8 cellular contexts compared by ENCODE assay signal in the genomic region with DNA sequence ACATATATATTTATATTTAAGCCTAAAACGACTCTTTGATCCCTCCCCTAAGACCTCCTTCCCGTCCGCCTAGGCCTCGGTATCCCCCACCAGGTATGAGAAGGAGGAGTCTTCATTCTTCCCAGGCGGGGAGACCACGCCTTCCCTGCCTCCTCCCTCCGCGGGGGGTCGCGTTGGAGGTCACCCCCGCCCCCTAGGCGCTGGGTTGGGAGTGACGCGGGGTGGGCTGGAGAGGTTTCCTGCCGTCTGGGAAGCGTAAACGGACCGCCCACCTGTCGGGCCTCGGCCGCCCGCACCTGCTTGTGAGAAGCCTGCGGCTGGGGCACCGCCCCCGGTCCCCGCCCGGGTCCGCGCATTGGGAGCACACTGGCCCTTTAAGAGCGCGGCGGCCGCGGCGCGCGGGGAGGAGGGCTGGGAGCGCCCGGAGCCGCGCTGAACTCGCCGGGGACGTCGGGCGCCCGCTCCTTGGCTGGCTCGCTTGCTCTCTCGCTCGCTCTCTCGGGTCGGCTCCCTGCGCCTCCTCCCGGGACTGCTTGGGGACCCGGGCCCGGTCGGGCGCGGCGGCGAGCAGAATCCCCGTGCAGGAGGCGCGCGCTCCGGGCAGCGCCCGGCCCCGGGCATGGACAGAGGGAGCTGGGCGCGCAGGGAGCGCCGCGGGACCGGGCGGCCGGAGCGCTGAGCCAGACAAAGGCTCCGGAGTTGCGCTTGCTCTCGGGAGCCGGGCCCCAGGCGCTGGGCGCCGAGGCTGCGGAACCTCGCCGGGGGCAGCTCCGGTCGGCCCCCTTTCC. TPM values are rescaled to one million over a fixed set of nuclear protein-coding genes. Genes with fewer than 3 reads are reported as not detected.
DNase-seq lines count a peak whose midpoint lies in the region; ATAC-seq, FAIRE-seq and TF ChIP-seq lines count a peak whose summit lies in the region.

A gene (plus strand): TSS at position 404 of the 788 bp plus-strand sequence. CDS start 597 bp downstream, outside the sequence.

- TF ChIP-seq POLR2A in heart left ventricle (IDR thresholded peaks at IDR 0.05) (peak in 1 of 2 donors; percentile 69), upper lobe of left lung (IDR thresholded peaks at IDR 0.05) (peak in 2 of 4 donors; percentile 21 to 76)

- DNase-seq in Ammon's horn (ENCODE audit: low spot score) (peak; percentile 44), GM19239 (ENCODE audit: insufficient read length, low spot score) (no peak), SK-N-MC (ENCODE audit: low read depth, low spot score) (no peak), heart left ventricle (peak; percentile 73 to 88 (median 78)), trophoblast cell (peak; percentile 92), upper lobe of left lung (peak; percentile 94 to 97)
- peak; percentile 80 for DNase-seq in activated naive CD8-positive, alpha-beta T cell treated with anti-CD3 and anti-CD28 coated beads, Interleukin-2, amount 10 ng/mL, durations not matched to agents 7 days and 5 days

- H4K8ac ChIP-seq in trophoblast cell (ENCODE audit: low read depth, low read length): peak within 1 kb of the TSS; percentile 79

- peak within 1 kb of the TSS; percentile 79 for H3K4me3 ChIP-seq in SK-N-MC
- peak within 1 kb of the TSS; percentile 60 to 96 (median 88) for H3K4me3 ChIP-seq in heart left ventricle
- peak within 1 kb of the TSS; percentile 77 for H3K4me3 ChIP-seq in trophoblast cell (ENCODE audit: low read depth, low read length)
- peak within 1 kb of the TSS; percentile 55 to 77 (median 72) for H3K4me3 ChIP-seq in upper lobe of left lung

- no peak within 1 kb of the TSS for H3K23ac ChIP-seq in trophoblast cell (ENCODE audit: low read length)

- H2BK120ac ChIP-seq in trophoblast cell (ENCODE audit: insufficient read depth, low read length, poor library complexity): peak within 1 kb of the TSS; percentile 82

- H3K4ac ChIP-seq in trophoblast cell (ENCODE audit: low read depth, low read length): peak within 1 kb of the TSS; percentile 77

- peak within 1 kb of the TSS; percentile 83 to 94 (median 88) for H3K4me3 Mint-ChIP-seq in IgD-negative memory B cell
- peak within 1 kb of the TSS; percentile 89 for H3K4me3 Mint-ChIP-seq in activated naive CD8-positive, alpha-beta T cell treated with anti-CD3 and anti-CD28 coated beads, Interleukin-2, amount 10 ng/mL, durations not matched to agents 7 days and 5 days

- no peaks in the 10 kb centered on the region for H3K9me3 ChIP-seq in SK-N-MC (ENCODE audit: low read depth, low read length)
- H3K9me3 ChIP-seq in heart left ventricle: no peaks in the 10 kb centered on the region
- no peaks in the 10 kb centered on the region for H3K9me3 ChIP-seq in trophoblast cell (ENCODE audit: insufficient read depth, low read depth, low read length)
- H3K9me3 ChIP-seq in upper lobe of left lung: no peaks in the 10 kb centered on the region

- H3K9me3 Mint-ChIP-seq in IgD-negative memory B cell: no peaks in the 10 kb centered on the region
- H3K9me3 Mint-ChIP-seq in activated naive CD8-positive, alpha-beta T cell treated with anti-CD3 and anti-CD28 coated beads, Interleukin-2, amount 10 ng/mL, durations not matched to agents 7 days and 5 days: no peaks in the 10 kb centered on the region

- peak within 1 kb of the TSS; percentile 17 for H2BK12ac ChIP-seq in trophoblast cell (ENCODE audit: low read length)

- H3K27ac Mint-ChIP-seq in IgD-negative memory B cell: peak within 1 kb of the TSS in 1 of 3 donors; percentile 27
- peak within 1 kb of the TSS; percentile 79 for H3K27ac Mint-ChIP-seq in activated naive CD8-positive, alpha-beta T cell treated with anti-CD3 and anti-CD28 coated beads, Interleukin-2, amount 10 ng/mL, durations not matched to agents 7 days and 5 days

- peak; percentile 74 for ATAC-seq in activated naive CD8-positive, alpha-beta T cell treated with anti-CD3 and anti-CD28 coated beads, Interleukin-2, amount 10 ng/mL, durations not matched to agents 7 days and 5 days (ENCODE audit: low read depth)
- ATAC-seq in heart left ventricle: peak; percentile 32 to 67 (median 56)
- ATAC-seq in upper lobe of left lung (ENCODE audit: low FRiP score in 2 of 2): peak; percentile 75 to 80

- TF ChIP-seq EP300 in upper lobe of left lung (IDR thresholded peaks at IDR 0.05): no peak

- H3K4me1 Mint-ChIP-seq in IgD-negative memory B cell: peaks cover 8 to 17% (median 10%) of the 10 kb centered on the region in 3 donors
- H3K4me1 Mint-ChIP-seq in activated naive CD8-positive, alpha-beta T cell treated with anti-CD3 and anti-CD28 coated beads, Interleukin-2, amount 10 ng/mL, durations not matched to agents 7 days and 5 days: peaks cover 13% of the 10 kb centered on the region

- H3K27me3 ChIP-seq in heart left ventricle (peaks cover 0 to 25% (median 0%) of the 10 kb centered on the region in 9 donors), trophoblast cell (ENCODE audit: insufficient read depth, low read length) (no peaks in the 10 kb centered on the region), upper lobe of left lung (peaks cover 0 to 3% (median 0%) of the 10 kb centered on the region in 4 donors)

- H3K36me3 Mint-ChIP-seq in IgD-negative memory B cell: no peaks in the 10 kb centered on the region
- H3K36me3 Mint-ChIP-seq in activated naive CD8-positive, alpha-beta T cell treated with anti-CD3 and anti-CD28 coated beads, Interleukin-2, amount 10 ng/mL, durations not matched to agents 7 days and 5 days: peaks cover 3% of the 10 kb centered on the region

- peak within 1 kb of the TSS; percentile 62 for H4K91ac ChIP-seq in trophoblast cell (ENCODE audit: low read depth, low read length)

- intact Hi-C loops in heart left ventricle (cut with DNase I): loop anchor here in 5 of 10 donors (5.0 to 10.0 kb wide), 7 partner anchors 57 to 459 kb away; a partner anchor contains a TSS

- H2AK5ac ChIP-seq in trophoblast cell (ENCODE audit: low read length): peak within 1 kb of the TSS; percentile 43

- peaks cover 19% of the 10 kb centered on the region for H3K79me1 ChIP-seq in trophoblast cell (ENCODE audit: low read length)

- H3K36me3 ChIP-seq in SK-N-MC (ENCODE audit: insufficient read depth, low read length): no peaks in the 10 kb centered on the region
- peaks cover 0 to 8% (median 0%) of the 10 kb centered on the region in 9 donors for H3K36me3 ChIP-seq in heart left ventricle
- no peaks in the 10 kb centered on the region for H3K36me3 ChIP-seq in trophoblast cell (ENCODE audit: control insufficient read depth in 1 of 2, insufficient read depth in 2 of 2, low read length in 2 of 2)
- no peaks in the 10 kb centered on the region for H3K36me3 ChIP-seq in upper lobe of left lung

- H3K14ac ChIP-seq in trophoblast cell (ENCODE audit: low read length): peak within 1 kb of the TSS; percentile 45

- H3K27ac ChIP-seq in SK-N-MC (no peak within 1 kb of the TSS), heart left ventricle (peak within 1 kb of the TSS; percentile 75 to 99 (median 95)), trophoblast cell (ENCODE audit: low read depth, low read length) (peak within 1 kb of the TSS; percentile 15), upper lobe of left lung (peak within 1 kb of the TSS; percentile 61 to 85 (median 76))

- peak; percentile 40 for FAIRE-seq in GM19239 (lab: Jason Lieb, UNC)

- H2BK5ac ChIP-seq in trophoblast cell (ENCODE audit: low read depth, low read length, poor library complexity): peak within 1 kb of the TSS; percentile 19

- peak within 1 kb of the TSS; percentile 27 for H4K12ac ChIP-seq in trophoblast cell (ENCODE audit: low read depth, low read length)

- no peak for TF ChIP-seq CTCF in heart left ventricle (IDR thresholded peaks at IDR 0.05)
- TF ChIP-seq CTCF in upper lobe of left lung (IDR thresholded peaks at IDR 0.05): no peak

- peaks cover 17 to 91% (median 67%) of the 10 kb centered on the region in 12 donors for H3K4me1 ChIP-seq in heart left ventricle
- peaks cover 24 to 37% of the 10 kb centered on the region in 2 experiments for H3K4me1 ChIP-seq in trophoblast cell (ENCODE audit: control insufficient read depth in 1 of 2, insufficient read depth in 2 of 2, low read length in 2 of 2)
- H3K4me1 ChIP-seq in upper lobe of left lung: peaks cover 61 to 82% (median 72%) of the 10 kb centered on the region in 4 donors

- H3K9ac ChIP-seq in SK-N-MC (ENCODE audit: insufficient read length) (no peak within 1 kb of the TSS), trophoblast cell (ENCODE audit: low read length) (peak within 1 kb of the TSS; percentile 17)

- POLR2A ChIA-PET in activated naive CD8-positive, alpha-beta T cell treated with anti-CD3 and anti-CD28 coated beads, Interleukin-2, amount 10 ng/mL, durations not matched to agents 7 days and 5 days (lab: Charles Lee): interaction anchor here (0.7 to 2.0 kb wide), 5 partner anchors 26 to 148 kb away, joined by 3 to 6 read pairs (median 4); a partner anchor contains a TSS

- H3K18ac ChIP-seq in trophoblast cell (ENCODE audit: low read length): peak within 1 kb of the TSS; percentile 52

- H3K79me2 ChIP-seq in trophoblast cell (ENCODE audit: control insufficient read depth, insufficient read depth, low read length, poor library complexity): peaks cover 7% of the 10 kb centered on the region

- H3K27me3 Mint-ChIP-seq in IgD-negative memory B cell: peaks cover 8% of the 10 kb centered on the region
- peaks cover 25% of the 10 kb centered on the region for H3K27me3 Mint-ChIP-seq in activated naive CD8-positive, alpha-beta T cell treated with anti-CD3 and anti-CD28 coated beads, Interleukin-2, amount 10 ng/mL, durations not matched to agents 7 days and 5 days

- H3K4me2 ChIP-seq in trophoblast cell (ENCODE audit: low read length): peak within 1 kb of the TSS; percentile 67

- peak within 1 kb of the TSS; percentile 73 for H2AFZ ChIP-seq in trophoblast cell (ENCODE audit: insufficient read depth, low read length, poor library complexity)

- whole genome bisulfite sequencing in heart left ventricle, 4 donors: 0 to 1% (median 1%) methylated on average over 22 to 90 of the region's 90 CpGs
- no CpG with 5 or more reads among the region's 90 CpGs for WGBS in trophoblast cell (ENCODE audit: extremely low coverage, insufficient coverage, insufficient read length)
- 0 to 1% methylated on average over 10 to 40 of the region's 90 CpGs for WGBS in upper lobe of left lung, 2 donors

RNA-seq across cellular contexts. Expression of the gene that starts here (rescaled TPM):
- polyA plus RNA-seq in IgD-negative memory B cell (not detected), heart left ventricle (10 to 100 TPM; 22.1 to 45.3 TPM)
- total RNA-seq in activated naive CD8-positive, alpha-beta T cell treated with anti-CD3 and anti-CD28 coated beads, Interleukin-2, amount 10 ng/mL, durations not matched to agents 7 days and 5 days: under 1 TPM; 0.61 to 0.62 TPM
- total RNA-seq in heart left ventricle (10 to 100 TPM; 24.2 to 84.7 (median 60.9) TPM), upper lobe of left lung (10 to 100 TPM; 14.7 to 30.5 (median 25.3) TPM)
- polyA plus RNA-seq in trophoblast cell (2013): 95.1 and 106 TPM in 2 replicates

Comparison
In these comparisons a context has a peak if more than half of its experiments do, and no peak if none do; other contexts are left out.
1. RNA of the gene that starts here (total RNA-seq): 24.2 to 84.7 TPM in heart left ventricle and 14.7 to 30.5 TPM in upper lobe of left lung; 0.61 to 0.62 TPM in activated naive CD8-positive, alpha-beta T cell treated with anti-CD3 and anti-CD28 coated beads, Interleukin-2, amount 10 ng/mL, durations not matched to agents 7 days and 5 days; every median in the first group is over 4 times any median in the second.
2. RNA of the gene that starts here (polyA plus RNA-seq): 22.1 to 45.3 TPM in heart left ventricle; not detected in IgD-negative memory B cell (single experiment); every median in the first group is over 10 times any median in the second.
3. Peak in DNase-seq and ATAC-seq in activated naive CD8-positive, alpha-beta T cell treated with anti-CD3 and anti-CD28 coated beads, Interleukin-2, amount 10 ng/mL, durations not matched to agents 7 days and 5 days; RNA of the gene not detected or under 1 TPM.
4. DNase-seq: peak in Ammon's horn (single experiment), heart left ventricle (5 of 5), trophoblast cell (2 of 2) and upper lobe of left lung (2 of 2); none in GM19239 (single experiment) and SK-N-MC (single experiment).
5. Peak in every context shown above with its lines, with median percentiles within 50 percentile points of each other: H3K4me3 ChIP-seq and ATAC-seq.